Comparison of ENCODE assay signal across 22 cellular contexts in genomic region chr19:6672693-6673290, GRCh38. TPM values are rescaled to one million over a fixed set of nuclear protein-coding genes. Genes with fewer than 3 reads are reported as not detected.
DNase-seq lines count a peak whose midpoint lies in the region; ATAC-seq and TF ChIP-seq lines count a peak whose summit lies in the region.
"Had no signal": no experiment of that assay in that cellular context is flagged by ENCODE, and none has a peak within 500 bp of the region (broad histone marks: within the 10 kb centered on the region; RNA-seq: fewer than 3 reads in every experiment).

No MANE protein-coding gene starts in this region.

- H3K27me3 ChIP-seq in lower lobe of right lung (ENCODE audit: low read depth), result no peaks in the 10 kb centered on the region
- H3K27me3 ChIP-seq: BE2C had no signal

- H3K4me3 ChIP-seq in lower lobe of right lung, result no peak overlapping the region
- H3K4me3 ChIP-seq: GM12878 had no signal

- DNase-seq in activated T-cell treated with anti-CD3 and anti-CD28 coated beads, Interleukin-2, amount 50 U/mL, for 24 hours, result no peak
- DNase-seq in activated T-cell treated with anti-CD3 and anti-CD28 coated beads, Interleukin-2, amount 50 U/mL, for 48 hours, result no peak
- DNase-seq in T-cell (no peak), posterior vena cava (ENCODE audit: low spot score) (peak; percentile 5), NCI-H128 (lab: John Stamatoyannopoulos, UW; ENCODE audit: unreplicated experiment) (no peak), lower lobe of right lung (no peak)
- DNase-seq: BE2C; CD4-positive, alpha-beta memory T cell; DMS53; EL; GOT3; KBM-7; NCI-H1105; NCI-H1694 treated with DMSO at 0.1 percent for 48 hours; NCI-H2227 treated with DMSO at 0.1 percent for 48 hours; NCI-H510A treated with DMSO at 0.1 percent for 48 hours; NCI-H82; SHP77 had no signal

- H3K36me3 ChIP-seq in lower lobe of right lung, result peaks cover 33% of the 10 kb centered on the region
- H3K36me3 ChIP-seq: BE2C had no signal

- no peak overlapping the region for H3K4me3 Mint-ChIP-seq in activated T-cell treated with anti-CD3 and anti-CD28 coated beads, Interleukin-2, amount 50 U/mL, for 24 hours
- H3K4me3 Mint-ChIP-seq in T-cell, result no peak overlapping the region
- no peak overlapping the region for H3K4me3 Mint-ChIP-seq in dendritic cell treated with granulocyte-macrophage colony-stimulating factor and Interleukin-4, amounts not matched to agents 40 ng/mL and 50 ng/mL, for 4 days

- POLR2A ChIA-PET in T-cell (lab: Charles Lee), result no interaction called here

- peaks cover 4% of the 10 kb centered on the region for H3K9me3 Mint-ChIP-seq in activated T-cell treated with anti-CD3 and anti-CD28 coated beads, Interleukin-2, amount 50 U/mL, for 24 hours
- no peaks in the 10 kb centered on the region for H3K9me3 Mint-ChIP-seq in T-cell
- H3K9me3 Mint-ChIP-seq in dendritic cell treated with granulocyte-macrophage colony-stimulating factor and Interleukin-4, amounts not matched to agents 40 ng/mL and 50 ng/mL, for 4 days, result no peaks in the 10 kb centered on the region

- CTCF ChIA-PET in T-cell (lab: Charles Lee), result interaction anchor here in 1 of 2 donors (0.6 kb wide), 1 partner anchor 506 kb away, joined by 4 read pairs; no protein-coding TSS in a partner anchor

- H3K27ac Mint-ChIP-seq in activated T-cell treated with anti-CD3 and anti-CD28 coated beads, Interleukin-2, amount 50 U/mL, for 24 hours, result peak overlapping the region; percentile 0
- peak overlapping the region; percentile 18 to 36 for H3K27ac Mint-ChIP-seq in T-cell
- peak overlapping the region; percentile 4 for H3K27ac Mint-ChIP-seq in dendritic cell treated with granulocyte-macrophage colony-stimulating factor and Interleukin-4, amounts not matched to agents 40 ng/mL and 50 ng/mL, for 4 days

- H3K9me3 ChIP-seq in lower lobe of right lung, result no peaks in the 10 kb centered on the region
- H3K9me3 ChIP-seq: BE2C had no signal

- peaks cover 66% of the 10 kb centered on the region for H3K4me1 Mint-ChIP-seq in activated T-cell treated with anti-CD3 and anti-CD28 coated beads, Interleukin-2, amount 50 U/mL, for 24 hours (ENCODE audit: low read depth)
- peaks cover 58 to 69% (median 62%) of the 10 kb centered on the region in 3 donors for H3K4me1 Mint-ChIP-seq in T-cell
- H3K4me1 Mint-ChIP-seq in dendritic cell treated with granulocyte-macrophage colony-stimulating factor and Interleukin-4, amounts not matched to agents 40 ng/mL and 50 ng/mL, for 4 days (ENCODE audit: low read depth), result peaks cover 65% of the 10 kb centered on the region

- ATAC-seq in T-cell (replicated peaks in 1 of 4) (no peak), GM21737 (IDR thresholded peaks at IDR 0.05; ENCODE audit: unreplicated experiment) (no peak), lower lobe of right lung (no peak)
- ATAC-seq: GM12878 had no signal

- peaks cover 6% of the 10 kb centered on the region for H3K4me1 ChIP-seq in lower lobe of right lung
- H3K4me1 ChIP-seq: BE2C had no signal

- no peaks in the 10 kb centered on the region for H3K27me3 Mint-ChIP-seq in activated T-cell treated with anti-CD3 and anti-CD28 coated beads, Interleukin-2, amount 50 U/mL, for 24 hours
- H3K27me3 Mint-ChIP-seq in T-cell, result no peaks in the 10 kb centered on the region
- peaks cover 2% of the 10 kb centered on the region for H3K27me3 Mint-ChIP-seq in dendritic cell treated with granulocyte-macrophage colony-stimulating factor and Interleukin-4, amounts not matched to agents 40 ng/mL and 50 ng/mL, for 4 days
- H3K27me3 Mint-ChIP-seq: CD4-positive, alpha-beta memory T cell had no signal

- H3K27ac ChIP-seq in lower lobe of right lung, result no peak overlapping the region

- TF ChIP-seq CTCF in lower lobe of right lung (IDR thresholded peaks at IDR 0.05), result no peak

- intact Hi-C loops in dendritic cell treated with granulocyte-macrophage colony-stimulating factor and Interleukin-4, amounts not matched to agents 40 ng/mL and 50 ng/mL, for 4 days (cut with micrococcal nuclease), result loop anchor here (10.0 kb wide), 1 partner anchor 52 kb away; the partner anchor contains the start of gene C3
- intact Hi-C loops in posterior vena cava (cut with DNase I) (no loop called here), lower lobe of right lung (cut with DNase I) (no loop called here)

- H3K36me3 Mint-ChIP-seq in activated T-cell treated with anti-CD3 and anti-CD28 coated beads, Interleukin-2, amount 50 U/mL, for 24 hours (ENCODE audit: low read depth), result peaks cover 20% of the 10 kb centered on the region
- H3K36me3 Mint-ChIP-seq in T-cell, result no peaks in the 10 kb centered on the region
- H3K36me3 Mint-ChIP-seq in dendritic cell treated with granulocyte-macrophage colony-stimulating factor and Interleukin-4, amounts not matched to agents 40 ng/mL and 50 ng/mL, for 4 days (ENCODE audit: low read depth), result no peaks in the 10 kb centered on the region

RNA-seq across cellular contexts. Expression of gene TNFSF14, which starts 2.8 kb away (rescaled TPM):
- total RNA-seq in T-cell (10 to 100 TPM in 3 of 5 donors, 1 to 10 TPM in 2; 1.9 to 22.6 (median 12.7) TPM), posterior vena cava (1 to 10 TPM; 1.4 to 1.6 TPM), lower lobe of right lung (3.3 TPM)
- total RNA-seq: RPMI7951 had no signal

RNA-seq across cellular contexts. Expression of gene C3, which starts 47.7 kb away (rescaled TPM):
- total RNA-seq in T-cell, result 10 to 100 TPM in 1 of 5 donors, 1 to 10 TPM in 3, not detected in 1; 1.1 to 10.6 (median 7.6) TPM
- total RNA-seq in posterior vena cava, result 1,000 to 10,000 TPM in 1 of 2 donors, 100 to 1,000 TPM in 1; 929 to 2,763 TPM
- 1,321 TPM for total RNA-seq in lower lobe of right lung

Comparison
In these comparisons a context has a peak if more than half of its experiments do, and no peak if none do; other contexts are left out.
1. RNA of gene C3, which starts 47.7 kb away (total RNA-seq): 929 to 2,763 TPM in posterior vena cava and 1,321 TPM in lower lobe of right lung (single experiment); 1.1 to 10.6 TPM in T-cell; every median in the first group is over 10 times any median in the second.
2. Peak in every context shown above with its lines, with median percentiles within 50 percentile points of each other: H3K27ac Mint-ChIP-seq.